ENCODE assay signal across 14 cellular contexts in the genomic region with DNA sequence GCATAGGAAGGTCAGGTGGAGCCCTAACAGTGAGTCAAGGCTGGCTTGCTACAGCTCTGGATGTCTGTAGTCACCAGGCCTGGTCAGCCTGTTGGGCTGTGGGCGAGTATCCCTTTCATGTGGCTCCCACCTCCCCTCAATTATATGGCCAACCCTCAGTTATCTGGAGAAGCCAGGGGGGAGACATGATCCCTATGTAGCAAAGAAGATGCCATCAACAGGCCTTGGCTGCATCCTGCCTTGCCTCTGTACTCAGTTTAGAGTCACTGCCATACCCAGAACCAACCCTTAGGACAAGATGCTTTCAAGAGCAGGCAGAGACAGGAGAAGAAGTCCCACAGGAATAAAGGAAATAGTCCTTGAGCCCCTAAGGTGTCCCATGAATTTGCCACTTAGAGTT.
DNase-seq lines count a peak whose midpoint lies in the region; ATAC-seq and TF ChIP-seq lines count a peak whose summit lies in the region.
"Had no signal": no experiment of that assay in that cellular context is flagged by ENCODE, and none has a peak within 500 bp of the region (broad histone marks: within the 10 kb centered on the region; RNA-seq: fewer than 3 reads in every experiment).

No MANE protein-coding gene starts in this region.

- ATAC-seq in T-helper 17 cell, result no peak
- peak; percentile 20 for ATAC-seq in stimulated activated effector memory CD8-positive, alpha-beta T cell treated with anti-CD3 and anti-CD28 coated beads, Interleukin-12 subunit alpha, Interleukin-12 subunit beta, amount 100 ng/mL, for 72 hours
- ATAC-seq: GM23338 had no signal

- H3K27me3 Mint-ChIP-seq in T-helper 17 cell, result no peaks in the 10 kb centered on the region
- H3K27me3 Mint-ChIP-seq: CD4-positive, CD25-positive, alpha-beta regulatory T cell had no signal

- H3K36me3 ChIP-seq in esophagus muscularis mucosa, result no peaks in the 10 kb centered on the region
- no peaks in the 10 kb centered on the region for H3K36me3 ChIP-seq in smooth muscle cell (ENCODE audit: low read depth)

- H3K27me3 ChIP-seq in esophagus muscularis mucosa (no peaks in the 10 kb centered on the region), smooth muscle cell (ENCODE audit: low read depth) (no peaks in the 10 kb centered on the region)

- no peaks in the 10 kb centered on the region for H3K79me2 ChIP-seq in smooth muscle cell (ENCODE audit: low read depth)

- DNase-seq in activated CD8-positive, alpha-beta memory T cell treated with anti-CD3 and anti-CD28 coated beads for 24 hours, result peak; percentile 26
- DNase-seq in activated CD8-positive, alpha-beta memory T cell treated with anti-CD3 and anti-CD28 coated beads, Interleukin-2, amount 50 U/mL, for 4 hours, result no peak
- DNase-seq in T-helper 17 cell (no peak), esophagus muscularis mucosa (ENCODE audit: extremely low spot score) (peak; percentile 53), smooth muscle cell (lab: John Stamatoyannopoulos, UW; ENCODE audit: unreplicated experiment) (no peak), NOMO-1 (lab: John Stamatoyannopoulos, UW; ENCODE audit: unreplicated experiment in 2 of 2) (no peak)
- DNase-seq in stimulated activated effector memory CD8-positive, alpha-beta T cell treated with anti-CD3 and anti-CD28 coated beads, Interleukin-12 subunit alpha, Interleukin-12 subunit beta, amount 100 ng/mL, for 72 hours (ENCODE audit: low spot score in 2 of 2), result peak in 1 of 2 donors; percentile 18
- DNase-seq in stimulated activated naive CD4-positive, alpha-beta T cell (lab: John Stamatoyannopoulos, UW), result no peak
- DNase-seq: C1 segment of cervical spinal cord; Caco-2; CD4-positive, CD25-positive, alpha-beta regulatory T cell; GDM1 had no signal

- TF ChIP-seq POLR2A in esophagus muscularis mucosa (IDR thresholded peaks at IDR 0.05; ENCODE audit: low read depth), result no peak

- H3K36me3 Mint-ChIP-seq in T-helper 17 cell (ENCODE audit: low read depth), result no peaks in the 10 kb centered on the region
- no peaks in the 10 kb centered on the region for H3K36me3 Mint-ChIP-seq in stimulated activated effector memory CD8-positive, alpha-beta T cell treated with anti-CD3 and anti-CD28 coated beads, Interleukin-12 subunit alpha, Interleukin-12 subunit beta, amount 100 ng/mL, for 72 hours
- H3K36me3 Mint-ChIP-seq: CD4-positive, CD25-positive, alpha-beta regulatory T cell had no signal

- WGBS in esophagus muscularis mucosa, result 67% methylated on average over 1 of the region's 1 CpG
- WGBS in smooth muscle cell (ENCODE audit: low lambda C conversion rate), result 100% methylated on average over 1 of the region's 1 CpG

- peak overlapping the region; percentile 49 for H3K4me3 Mint-ChIP-seq in T-helper 17 cell
- H3K4me3 Mint-ChIP-seq in stimulated activated effector memory CD8-positive, alpha-beta T cell treated with anti-CD3 and anti-CD28 coated beads, Interleukin-12 subunit alpha, Interleukin-12 subunit beta, amount 100 ng/mL, for 72 hours, result no peak overlapping the region
- H3K4me3 Mint-ChIP-seq: B cell; CD4-positive, CD25-positive, alpha-beta regulatory T cell; GM23338 had no signal

- H3K4me2 ChIP-seq in smooth muscle cell, result no peak overlapping the region
- H3K4me2 ChIP-seq: GM23338 had no signal

- no peak for TF ChIP-seq CTCF in esophagus muscularis mucosa (IDR thresholded peaks at IDR 0.05)
- no peak for TF ChIP-seq CTCF in smooth muscle cell (IDR thresholded peaks at IDR 0.05; ENCODE audit: borderline replicate concordance, insufficient read depth, poor library complexity, severe bottlenecking)

- H2AFZ ChIP-seq in smooth muscle cell (ENCODE audit: low read depth), result no peak overlapping the region
- H2AFZ ChIP-seq: GM23338 had no signal

- H3K4me1 ChIP-seq in esophagus muscularis mucosa, result no peaks in the 10 kb centered on the region
- H3K4me1 ChIP-seq in smooth muscle cell (ENCODE audit: low read depth), result no peaks in the 10 kb centered on the region
- H3K4me1 ChIP-seq: Caco-2 had no signal

- H3K4me3 ChIP-seq in esophagus muscularis mucosa (no peak overlapping the region), smooth muscle cell (no peak overlapping the region)
- H3K4me3 ChIP-seq: GM23338 had no signal

- intact Hi-C loops in esophagus muscularis mucosa (cut with DNase I), result no loop called here

- no peaks in the 10 kb centered on the region for H4K20me1 ChIP-seq in smooth muscle cell (ENCODE audit: low read depth)

- H3K27ac ChIP-seq in esophagus muscularis mucosa (replicated peaks in 1 of 4), result no peak overlapping the region
- no peak overlapping the region for H3K27ac ChIP-seq in smooth muscle cell (ENCODE audit: low read depth)

- no peak overlapping the region for H3K9ac ChIP-seq in smooth muscle cell (ENCODE audit: low read depth)

- H3K9me3 ChIP-seq in T-helper 17 cell (ENCODE audit: control insufficient read depth, low read length, poor library complexity, severe bottlenecking) (no peaks in the 10 kb centered on the region), esophagus muscularis mucosa (no peaks in the 10 kb centered on the region), smooth muscle cell (replicated peaks; ENCODE audit: low read depth) (no peaks in the 10 kb centered on the region)
- H3K9me3 ChIP-seq: Caco-2 had no signal

- peak overlapping the region; percentile 54 for H3K27ac Mint-ChIP-seq in T-helper 17 cell
- H3K27ac Mint-ChIP-seq in stimulated activated effector memory CD8-positive, alpha-beta T cell treated with anti-CD3 and anti-CD28 coated beads, Interleukin-12 subunit alpha, Interleukin-12 subunit beta, amount 100 ng/mL, for 72 hours, result no peak overlapping the region
- H3K27ac Mint-ChIP-seq: B cell, GM23338 had no signal

- peaks cover 15% of the 10 kb centered on the region for H3K4me1 Mint-ChIP-seq in T-helper 17 cell
- H3K4me1 Mint-ChIP-seq in stimulated activated effector memory CD8-positive, alpha-beta T cell treated with anti-CD3 and anti-CD28 coated beads, Interleukin-12 subunit alpha, Interleukin-12 subunit beta, amount 100 ng/mL, for 72 hours, result peaks cover 19% of the 10 kb centered on the region
- H3K4me1 Mint-ChIP-seq: B cell, GM23338 had no signal

- TF ChIP-seq EP300 in esophagus muscularis mucosa (IDR thresholded peaks at IDR 0.05), result no peak

- no peaks in the 10 kb centered on the region for H3K9me3 Mint-ChIP-seq in stimulated activated effector memory CD8-positive, alpha-beta T cell treated with anti-CD3 and anti-CD28 coated beads, Interleukin-12 subunit alpha, Interleukin-12 subunit beta, amount 100 ng/mL, for 72 hours
- H3K9me3 Mint-ChIP-seq: CD4-positive, CD25-positive, alpha-beta regulatory T cell had no signal

- H3F3A ChIP-seq in smooth muscle cell (ENCODE audit: low read depth), result no peaks in the 10 kb centered on the region

Comparison
In these comparisons a context has a peak if more than half of its experiments do, and no peak if none do; other contexts are left out.
1. DNase-seq: peak in activated CD8-positive, alpha-beta memory T cell treated with anti-CD3 and anti-CD28 coated beads for 24 hours (single experiment) and esophagus muscularis mucosa (single experiment); none in activated CD8-positive, alpha-beta memory T cell treated with anti-CD3 and anti-CD28 coated beads, Interleukin-2, amount 50 U/mL, for 4 hours (single experiment), T-helper 17 cell (0 of 3), smooth muscle cell (single experiment), NOMO-1 (0 of 2) and stimulated activated naive CD4-positive, alpha-beta T cell (0 of 6).